In genomic region chr17:64077409-64077808, GRCh38 we compare ENCODE assay signal across 11 cellular contexts. TPM values are rescaled to one million over a fixed set of nuclear protein-coding genes. Genes with fewer than 3 reads are reported as not detected.
DNase-seq lines count a peak whose midpoint lies in the region; TF ChIP-seq lines count a peak whose summit lies in the region.
"Had no signal": no experiment of that assay in that cellular context is flagged by ENCODE, and none has a peak within 500 bp of the region (broad histone marks: within the 10 kb centered on the region; RNA-seq: fewer than 3 reads in every experiment).

No MANE protein-coding gene starts in this region.

- no peaks in the 10 kb centered on the region for H3K9me3 ChIP-seq in stomach

- H3K36me3 ChIP-seq in stomach, result peaks cover 16 to 50% (median 48%) of the 10 kb centered on the region in 4 donors
- H3K36me3 ChIP-seq: neural progenitor cell had no signal

- H3K36me3 Mint-ChIP-seq in activated CD4-positive, alpha-beta T cell treated with anti-CD3 and anti-CD28 coated beads, Interleukin-2, amount 10 ng/mL, durations not matched to agents 24 days and 14 days (ENCODE audit: low read depth), result peaks cover 77% of the 10 kb centered on the region
- peaks cover 79% of the 10 kb centered on the region for H3K36me3 Mint-ChIP-seq in activated CD4-positive, alpha-beta T cell treated with anti-CD3 and anti-CD28 coated beads, Interleukin-2, amount 10 ng/mL, durations not matched to agents 7 days and 5 days (ENCODE audit: low read depth)
- H3K36me3 Mint-ChIP-seq: neural progenitor cell had no signal

- no peaks in the 10 kb centered on the region for H3K27me3 Mint-ChIP-seq in activated CD4-positive, alpha-beta T cell treated with anti-CD3 and anti-CD28 coated beads, Interleukin-2, amount 10 ng/mL, durations not matched to agents 24 days and 14 days
- H3K27me3 Mint-ChIP-seq in activated CD4-positive, alpha-beta T cell treated with anti-CD3 and anti-CD28 coated beads, Interleukin-2, amount 10 ng/mL, durations not matched to agents 7 days and 5 days, result no peaks in the 10 kb centered on the region

- no peak for TF ChIP-seq EP300 in stomach (IDR thresholded peaks at IDR 0.05)

- no peaks in the 10 kb centered on the region for H3K27me3 ChIP-seq in stomach
- H3K27me3 ChIP-seq: neural progenitor cell had no signal

- peaks cover 3% of the 10 kb centered on the region for H3K9me3 Mint-ChIP-seq in activated CD4-positive, alpha-beta T cell treated with anti-CD3 and anti-CD28 coated beads, Interleukin-2, amount 10 ng/mL, durations not matched to agents 24 days and 14 days
- no peaks in the 10 kb centered on the region for H3K9me3 Mint-ChIP-seq in activated CD4-positive, alpha-beta T cell treated with anti-CD3 and anti-CD28 coated beads, Interleukin-2, amount 10 ng/mL, durations not matched to agents 7 days and 5 days
- H3K9me3 Mint-ChIP-seq: neural progenitor cell had no signal

- no peak overlapping the region for H3K4me3 ChIP-seq in stomach
- H3K4me3 ChIP-seq: neural progenitor cell had no signal

- peak overlapping the region; percentile 29 for H3K27ac Mint-ChIP-seq in activated CD4-positive, alpha-beta T cell treated with anti-CD3 and anti-CD28 coated beads, Interleukin-2, amount 10 ng/mL, durations not matched to agents 24 days and 14 days
- H3K27ac Mint-ChIP-seq in activated CD4-positive, alpha-beta T cell treated with anti-CD3 and anti-CD28 coated beads, Interleukin-2, amount 10 ng/mL, durations not matched to agents 7 days and 5 days, result no peak overlapping the region
- H3K27ac Mint-ChIP-seq: neural progenitor cell had no signal

- peaks cover 30 to 58% (median 54%) of the 10 kb centered on the region in 4 donors for H3K4me1 ChIP-seq in stomach
- H3K4me1 ChIP-seq: neural progenitor cell had no signal

- CTCF ChIA-PET in activated CD4-positive, alpha-beta T cell treated with anti-CD3 and anti-CD28 coated beads, Interleukin-2, amount 10 ng/mL, durations not matched to agents 7 days and 5 days (lab: Charles Lee), result interaction anchor here (0.6 to 1.1 kb wide), 3 partner anchors 11 to 71 kb away, joined by 3 to 4 read pairs (median 3); no protein-coding TSS in a partner anchor

- WGBS in stomach, 5 donors, result 67 to 85% (median 78%) methylated on average over 11 of the region's 11 CpGs

- H3K4me1 Mint-ChIP-seq in activated CD4-positive, alpha-beta T cell treated with anti-CD3 and anti-CD28 coated beads, Interleukin-2, amount 10 ng/mL, durations not matched to agents 24 days and 14 days, result peaks cover 57% of the 10 kb centered on the region
- peaks cover 40% of the 10 kb centered on the region for H3K4me1 Mint-ChIP-seq in activated CD4-positive, alpha-beta T cell treated with anti-CD3 and anti-CD28 coated beads, Interleukin-2, amount 10 ng/mL, durations not matched to agents 7 days and 5 days

- TF ChIP-seq CTCF in stomach (IDR thresholded peaks at IDR 0.05), result no peak

- peak overlapping the region in 4 of 5 donors; percentile 52 to 88 (median 83) for H3K27ac ChIP-seq in stomach
- H3K27ac ChIP-seq: neural progenitor cell had no signal

- no peak for TF ChIP-seq POLR2A in stomach (IDR thresholded peaks at IDR 0.05)

- intact Hi-C loops in activated CD4-positive, alpha-beta T cell treated with anti-CD3 and anti-CD28 coated beads, Interleukin-2, amount 10 ng/mL, durations not matched to agents 24 days and 14 days (cut with micrococcal nuclease), result no loop called here
- intact Hi-C loops in stomach (cut with DNase I; ENCODE audit: low total_unique reads), result no loop called here

- no peak for DNase-seq in activated CD4-positive, alpha-beta T cell treated with anti-CD3 and anti-CD28 coated beads, Interleukin-2, amount 10 ng/mL, durations not matched to agents 24 days and 14 days
- DNase-seq in activated CD4-positive, alpha-beta T cell treated with anti-CD3 and anti-CD28 coated beads, Interleukin-2, amount 10 ng/mL, durations not matched to agents 7 days and 5 days, result no peak
- DNase-seq in NCI-H748 treated with DMSO at 0.1 percent for 48 hours (lab: John Stamatoyannopoulos, UW), result peak; percentile 92
- DNase-seq in dermis blood vessel endothelial cell, result peak; percentile 21
- peak; percentile 60 for DNase-seq in stomach
- no peak for DNase-seq in H4 (ENCODE audit: low spot score)
- no peak for DNase-seq in NCI-H2081 (lab: John Stamatoyannopoulos, UW)
- no peak for DNase-seq in activated CD4-positive, alpha-beta T cell treated with anti-CD3 and anti-CD28 coated beads, Interleukin-2, amount 50 U/mL, for 4 hours
- DNase-seq: NCI-H82, SW 1271 had no signal

- POLR2A ChIA-PET in activated CD4-positive, alpha-beta T cell treated with anti-CD3 and anti-CD28 coated beads, Interleukin-2, amount 10 ng/mL, durations not matched to agents 7 days and 5 days (lab: Charles Lee), result no interaction called here

- no peak overlapping the region for H3K4me3 Mint-ChIP-seq in activated CD4-positive, alpha-beta T cell treated with anti-CD3 and anti-CD28 coated beads, Interleukin-2, amount 10 ng/mL, durations not matched to agents 24 days and 14 days
- no peak overlapping the region for H3K4me3 Mint-ChIP-seq in activated CD4-positive, alpha-beta T cell treated with anti-CD3 and anti-CD28 coated beads, Interleukin-2, amount 10 ng/mL, durations not matched to agents 7 days and 5 days
- H3K4me3 Mint-ChIP-seq: neural progenitor cell had no signal

RNA-seq across cellular contexts. Expression of gene ERN1, which starts 52.5 kb away (rescaled TPM):
- 41.3 and 52.1 TPM in 2 replicates for total RNA-seq in activated CD4-positive, alpha-beta T cell treated with anti-CD3 and anti-CD28 coated beads, Interleukin-2, amount 10 ng/mL, durations not matched to agents 24 days and 14 days
- 10 to 100 TPM; 50.1 to 57.5 TPM for total RNA-seq in activated CD4-positive, alpha-beta T cell treated with anti-CD3 and anti-CD28 coated beads, Interleukin-2, amount 10 ng/mL, durations not matched to agents 7 days and 5 days
- 17.5 and 20.4 TPM in 2 replicates for total RNA-seq in dermis blood vessel endothelial cell
- 10 to 100 TPM; 23.7 to 76.4 (median 33.8) TPM for total RNA-seq in stomach
- 1 to 10 TPM; 4.1 to 6.4 (median 6.1) TPM for polyA plus RNA-seq in stomach
- 1.2 and 2.7 TPM in 2 replicates for total RNA-seq in H4 (2014; rRNA removed; shearing (Covaris generic))

RNA-seq across cellular contexts. Expression of gene ICAM2, which starts 57.0 kb away (rescaled TPM):
- total RNA-seq in activated CD4-positive, alpha-beta T cell treated with anti-CD3 and anti-CD28 coated beads, Interleukin-2, amount 10 ng/mL, durations not matched to agents 24 days and 14 days, result 62.2 TPM in 2 replicates
- total RNA-seq in activated CD4-positive, alpha-beta T cell treated with anti-CD3 and anti-CD28 coated beads, Interleukin-2, amount 10 ng/mL, durations not matched to agents 7 days and 5 days, result 100 to 1,000 TPM; 113 to 116 TPM
- 443 and 748 TPM in 2 replicates for total RNA-seq in dermis blood vessel endothelial cell
- total RNA-seq in stomach, result 10 to 100 TPM in 1 of 5 donors, 1 to 10 TPM in 2, not detected in 2; 4.7 to 25.3 (median 9.9) TPM
- 10 to 100 TPM in 2 of 3 donors, 1 to 10 TPM in 1; 8.2 to 15.4 (median 11.5) TPM for polyA plus RNA-seq in stomach
- 0.14 TPM in 1 of 2 replicates, not detected in the other for total RNA-seq in H4 (2014; rRNA removed; shearing (Covaris generic))

Comparison
In these comparisons a context has a peak if more than half of its experiments do, and no peak if none do; other contexts are left out.
1. DNase-seq: peak in NCI-H748 treated with DMSO at 0.1 percent for 48 hours (single experiment), dermis blood vessel endothelial cell (single experiment) and stomach (single experiment); none in activated CD4-positive, alpha-beta T cell treated with anti-CD3 and anti-CD28 coated beads, Interleukin-2, amount 10 ng/mL, durations not matched to agents 24 days and 14 days (single experiment), activated CD4-positive, alpha-beta T cell treated with anti-CD3 and anti-CD28 coated beads, Interleukin-2, amount 10 ng/mL, durations not matched to agents 7 days and 5 days (single experiment), H4 (single experiment), NCI-H2081 (0 of 2) and activated CD4-positive, alpha-beta T cell treated with anti-CD3 and anti-CD28 coated beads, Interleukin-2, amount 50 U/mL, for 4 hours (0 of 2).